ENCODE assay signal across 19 cellular contexts in genomic region chr6:15677822-15678221, GRCh38. TPM values are rescaled to one million over a fixed set of nuclear protein-coding genes. Genes with fewer than 3 reads are reported as not detected.
DNase-seq lines count a peak whose midpoint lies in the region; FAIRE-seq and TF ChIP-seq lines count a peak whose summit lies in the region.
"Had no signal": no experiment of that assay in that cellular context is flagged by ENCODE, and none has a peak within 500 bp of the region (broad histone marks: within the 10 kb centered on the region; RNA-seq: fewer than 3 reads in every experiment).

No MANE protein-coding gene starts in this region.

- H3K4me1 Mint-ChIP-seq in glutamatergic neuron (ENCODE audit: low read depth, unreplicated experiment) = peaks cover 41% of the 10 kb centered on the region

- TF ChIP-seq CTCF in glutamatergic neuron (IDR thresholded peaks at IDR 0.05; ENCODE audit: partially characterized antibody, unreplicated experiment) = no peak
- no peak for TF ChIP-seq CTCF in GM13976 (IDR thresholded peaks at IDR 0.05; ENCODE audit: borderline replicate concordance, control extremely low read depth, extremely low read depth, insufficient read depth, missing control alignments)

- DNase-seq in DMS 273 (lab: John Stamatoyannopoulos, UW; ENCODE audit: unreplicated experiment) (peak; percentile 52), GM18507 (ENCODE audit: extremely low spot score, insufficient read length, low read depth) (no peak), NCI-H524 (lab: John Stamatoyannopoulos, UW) (peak; percentile 44 to 71), glutamatergic neuron (peak; percentile 36), GM13976 (ENCODE audit: low spot score) (no peak), NCI-H2029 (lab: John Stamatoyannopoulos, UW) (no peak), SKM-1 treated with dmso at 0.1 percent for 144 hours (lab: John Stamatoyannopoulos, UW; ENCODE audit: unreplicated experiment) (no peak)
- DNase-seq: C1 segment of cervical spinal cord; CD8-positive, alpha-beta T cell; GOT3; HCEC 1CT; MM.1S; NCI-H1048; NCI-H1436; NCI-H2029 treated with DMSO at 0.1 percent for 48 hours; NCI-H446; NCI-H69; T-helper 1 cell had no signal

- FAIRE-seq in GM18507 (lab: Jason Lieb, UNC) = peak; percentile 55

- peak overlapping the region; percentile 56 for H3K4me3 Mint-ChIP-seq in glutamatergic neuron (ENCODE audit: unreplicated experiment)
- H3K4me3 Mint-ChIP-seq: CD8-positive, alpha-beta T cell; IgD-negative memory B cell had no signal

- peaks cover 4% of the 10 kb centered on the region for H3K9me3 Mint-ChIP-seq in glutamatergic neuron (ENCODE audit: unreplicated experiment)
- H3K9me3 Mint-ChIP-seq: CD8-positive, alpha-beta T cell had no signal

- in situ Hi-C loops in GM13976 (cut with MboI; ENCODE audit: low sequenced_read_pairs, unreplicated experiment) = no loop called here

- peaks cover under 1% of the 10 kb centered on the region for H3K36me3 Mint-ChIP-seq in glutamatergic neuron (ENCODE audit: unreplicated experiment)
- H3K36me3 Mint-ChIP-seq: CD8-positive, alpha-beta T cell; IgD-negative memory B cell had no signal

- H3K27me3 Mint-ChIP-seq in glutamatergic neuron (ENCODE audit: unreplicated experiment) = peaks cover 5% of the 10 kb centered on the region

- H3K27ac Mint-ChIP-seq in glutamatergic neuron (ENCODE audit: unreplicated experiment) = peak overlapping the region; percentile 94
- H3K27ac Mint-ChIP-seq: CD8-positive, alpha-beta T cell had no signal

RNA-seq across cellular contexts. Expression of gene DTNBP1, which starts 15.0 kb away (rescaled TPM):
- 13.2 TPM for total RNA-seq in glutamatergic neuron (ENCODE audit: unreplicated experiment)

Comparison
In these comparisons a context has a peak if more than half of its experiments do, and no peak if none do; other contexts are left out.
1. DNase-seq: peak in DMS 273 (single experiment), NCI-H524 (2 of 2) and glutamatergic neuron (single experiment); none in GM18507 (single experiment), GM13976 (single experiment), NCI-H2029 (single experiment) and SKM-1 treated with dmso at 0.1 percent for 144 hours (single experiment).